ENCODE assay signal across 1 cellular context in genomic region chr16:88068476-88069396, GRCh38.
TF ChIP-seq lines count a peak whose summit lies in the region.

No MANE protein-coding gene starts in this region.

TF ChIP-seq in GM12878, 131 proteins besides CTCF, POLR2A, EP300 and RAD21:
- TF ChIP-seq BCL3 (IDR thresholded peaks at IDR 0.05; ENCODE audit: borderline replicate concordance, insufficient read depth, low read depth, low read length, poor library complexity, severe bottlenecking): no peak
- no peak for TF ChIP-seq RUNX3 (IDR thresholded peaks at IDR 0.05; ENCODE audit: low read length)
- no peak for TF ChIP-seq BMI1 (IDR thresholded peaks at IDR 0.05; ENCODE audit: borderline replicate concordance)
- TF ChIP-seq HSF1 (IDR thresholded peaks at IDR 0.05; ENCODE audit: low read depth, low read length): no peak
- TF ChIP-seq ZNF384 (IDR thresholded peaks at IDR 0.05; ENCODE audit: borderline replicate concordance, low read depth, low read length): no peak
- no peak for TF ChIP-seq RELA (IDR thresholded peaks at IDR 0.05; ENCODE audit: borderline replicate concordance, partially characterized antibody)
